22 cellular contexts compared by ENCODE assay signal in genomic region chr7:479948-480499, GRCh38. TPM values are rescaled to one million over a fixed set of nuclear protein-coding genes. Genes with fewer than 3 reads are reported as not detected.
DNase-seq lines count a peak whose midpoint lies in the region; ATAC-seq and TF ChIP-seq lines count a peak whose summit lies in the region.
"Had no signal": no experiment of that assay in that cellular context is flagged by ENCODE, and none has a peak within 500 bp of the region (broad histone marks: within the 10 kb centered on the region; RNA-seq: fewer than 3 reads in every experiment).

No MANE protein-coding gene starts in this region.

- H3K36me3 ChIP-seq in left ventricle myocardium inferior, result no peaks in the 10 kb centered on the region
- H3K36me3 ChIP-seq in right atrium auricular region, result no peaks in the 10 kb centered on the region
- no peaks in the 10 kb centered on the region for H3K36me3 ChIP-seq in mucosa of descending colon (ENCODE audit: low read depth)
- H3K36me3 ChIP-seq in upper lobe of right lung, result no peaks in the 10 kb centered on the region
- H3K36me3 ChIP-seq: esophagus squamous epithelium, gastroesophageal sphincter, neural progenitor cell, SJSA1 had no signal

- H3K9me3 ChIP-seq in left ventricle myocardium inferior (replicated peaks) (no peaks in the 10 kb centered on the region), right atrium auricular region (no peaks in the 10 kb centered on the region), mucosa of descending colon (no peaks in the 10 kb centered on the region), upper lobe of right lung (no peaks in the 10 kb centered on the region)
- H3K9me3 ChIP-seq: esophagus squamous epithelium, SJSA1, testis had no signal

- DNase-seq in left ventricle myocardium inferior (peak; percentile 10), right atrium auricular region (ENCODE audit: low spot score) (no peak), dorsolateral prefrontal cortex (peak in 6 of 10 donors; percentile 8 to 41 (median 20)), mucosa of descending colon (peak in 2 of 3 donors; percentile 17 to 22), upper lobe of right lung (peak; percentile 45), DMS 273 treated with DMSO at 0.1 percent for 48 hours (lab: John Stamatoyannopoulos, UW) (no peak), NOMO-1 (lab: John Stamatoyannopoulos, UW; ENCODE audit: unreplicated experiment in 2 of 2) (no peak)
- no peak for DNase-seq in activated CD4-positive, alpha-beta T cell treated with anti-CD3 and anti-CD28 coated beads for 4 hours
- DNase-seq: activated CD4-positive, alpha-beta memory T cell treated with anti-CD3 and anti-CD28 coated beads, Interleukin-2, amount 10 ng/mL, durations not matched to agents 7 days and 5 days; activated naive CD4-positive, alpha-beta T cell; CD4-positive, alpha-beta memory T cell; DMS53; effector CD4-positive, alpha-beta T cell; esophagus squamous epithelium; GF-D8; NCI-H1436 treated with DMSO at 0.1 percent for 48 hours; NCI-H526 treated with DMSO at 0.1 percent for 48 hours; testis had no signal

- TF ChIP-seq CTCF in left ventricle myocardium inferior (IDR thresholded peaks at IDR 0.05; ENCODE audit: borderline replicate concordance) (no peak), right atrium auricular region (IDR thresholded peaks at IDR 0.05) (no peak), dorsolateral prefrontal cortex (IDR thresholded peaks at IDR 0.05 in 54 of 56, conservative IDR thresholded peaks at IDR 0.05 in 2 of 56; ENCODE audit: low read depth in 1 of 56, partially characterized antibody in 56 of 56) (no peak), mucosa of descending colon (IDR thresholded peaks at IDR 0.05) (no peak), upper lobe of right lung (IDR thresholded peaks at IDR 0.05) (no peak)

- intact Hi-C loops in left ventricle myocardium inferior (cut with micrococcal nuclease), result no loop called here
- intact Hi-C loops in dorsolateral prefrontal cortex (cut with DNase I), result no loop called here
- intact Hi-C loops in mucosa of descending colon (cut with DNase I, micrococcal nuclease), result no loop called here
- intact Hi-C loops in upper lobe of right lung (cut with DNase I), result no loop called here

- ATAC-seq in mucosa of descending colon, result no peak
- no peak for ATAC-seq in upper lobe of right lung
- ATAC-seq: gastroesophageal sphincter had no signal

- H3K27me3 ChIP-seq in left ventricle myocardium inferior (ENCODE audit: low read depth) (peaks cover 38% of the 10 kb centered on the region), right atrium auricular region (no peaks in the 10 kb centered on the region), dorsolateral prefrontal cortex (peaks cover 0 to 9% (median 0%) of the 10 kb centered on the region in 45 donors), upper lobe of right lung (peaks cover 15% of the 10 kb centered on the region)
- H3K27me3 ChIP-seq: neural progenitor cell, testis had no signal

- no peak overlapping the region for H3K4me3 ChIP-seq in left ventricle myocardium inferior
- H3K4me3 ChIP-seq in right atrium auricular region, result no peak overlapping the region
- H3K4me3 ChIP-seq in dorsolateral prefrontal cortex, result no peak overlapping the region
- no peak overlapping the region for H3K4me3 ChIP-seq in mucosa of descending colon
- H3K4me3 ChIP-seq in upper lobe of right lung, result no peak overlapping the region
- H3K4me3 ChIP-seq: esophagus squamous epithelium, gastroesophageal sphincter, neural progenitor cell, SJSA1, testis had no signal

- H3K4me1 ChIP-seq in left ventricle myocardium inferior (peaks cover 4% of the 10 kb centered on the region), right atrium auricular region (peaks cover 0 to 12% of the 10 kb centered on the region in 2 donors), mucosa of descending colon (ENCODE audit: low read depth) (no peaks in the 10 kb centered on the region), upper lobe of right lung (no peaks in the 10 kb centered on the region)
- H3K4me1 ChIP-seq: testis had no signal

- H3K27ac ChIP-seq in left ventricle myocardium inferior (replicated peaks) (no peak overlapping the region), right atrium auricular region (no peak overlapping the region), dorsolateral prefrontal cortex (no peak overlapping the region), upper lobe of right lung (no peak overlapping the region)
- H3K27ac ChIP-seq: esophagus squamous epithelium, gastroesophageal sphincter, neural progenitor cell, SJSA1, testis had no signal

RNA-seq across cellular contexts. Expression of gene PDGFA, which starts 39.6 kb away (rescaled TPM):
- 26.0 TPM for total RNA-seq in left ventricle myocardium inferior
- total RNA-seq in right atrium auricular region, result 10 to 100 TPM; 31.8 to 34.2 TPM
- total RNA-seq in dorsolateral prefrontal cortex, result 100 to 1,000 TPM in 1 of 120 experiments, 10 to 100 TPM in 119; 30.5 to 103 (median 48.6) TPM
- total RNA-seq in mucosa of descending colon, result 10 to 100 TPM; 52.7 to 63.0 (median 57.5) TPM
- total RNA-seq in upper lobe of right lung, result 57.1 TPM
- total RNA-seq: OCI-LY7 had no signal

Comparison
In these comparisons a context has a peak if more than half of its experiments do, and no peak if none do; other contexts are left out.
1. DNase-seq: peak in left ventricle myocardium inferior (single experiment), dorsolateral prefrontal cortex (6 of 10), mucosa of descending colon (2 of 3) and upper lobe of right lung (single experiment); none in right atrium auricular region (single experiment), activated CD4-positive, alpha-beta T cell treated with anti-CD3 and anti-CD28 coated beads for 4 hours (0 of 2), DMS 273 treated with DMSO at 0.1 percent for 48 hours (single experiment) and NOMO-1 (0 of 2).